14 cellular contexts compared by ENCODE assay signal in genomic region chr12:66072566-66072965, GRCh38.
DNase-seq lines count a peak whose midpoint lies in the region; ATAC-seq and TF ChIP-seq lines count a peak whose summit lies in the region.
"Had no signal": no experiment of that assay in that cellular context is flagged by ENCODE, and none has a peak within 500 bp of the region (broad histone marks: within the 10 kb centered on the region; RNA-seq: fewer than 3 reads in every experiment).

No MANE protein-coding gene starts in this region.

- no peak overlapping the region for H3K4me3 ChIP-seq in effector memory CD4-positive, alpha-beta T cell (ENCODE audit: insufficient read depth, low read depth, low read length, poor library complexity, severe bottlenecking)
- H3K4me3 ChIP-seq: lung had no signal

- DNase-seq in GM13977 (ENCODE audit: low spot score), result peak; percentile 15
- no peak for DNase-seq in effector memory CD4-positive, alpha-beta T cell
- no peak for DNase-seq in stimulated activated CD4-positive, alpha-beta T cell treated with anti-CD3 and anti-CD28 coated beads, Interleukin-15, amount 100 ng/mL, for 24 hours
- no peak for DNase-seq in OCI-M1 (lab: John Stamatoyannopoulos, UW)
- DNase-seq: activated CD8-positive, alpha-beta memory T cell treated with anti-CD3 and anti-CD28 coated beads, Interleukin-2, amount 10 ng/mL, durations not matched to agents 7 days and 5 days; erythroblast; NCI-H69; occipital lobe; SHP77 had no signal

- no peak overlapping the region for H3K27ac ChIP-seq in effector memory CD4-positive, alpha-beta T cell (ENCODE audit: insufficient read depth, low read length, poor library complexity, severe bottlenecking)

- no peaks in the 10 kb centered on the region for H3K36me3 ChIP-seq in effector memory CD4-positive, alpha-beta T cell (ENCODE audit: control insufficient read depth, insufficient read depth, low read length)

- in situ Hi-C loops in GM13977 (cut with MboI; ENCODE audit: low pct_unique_long_range_greater_than_20kb, low sequenced_read_pairs, unreplicated experiment), result no loop called here

- no peaks in the 10 kb centered on the region for H3K4me1 ChIP-seq in effector memory CD4-positive, alpha-beta T cell (ENCODE audit: control insufficient read depth, insufficient read depth, low read length, poor library complexity, severe bottlenecking)

- H3K9me3 ChIP-seq in effector memory CD4-positive, alpha-beta T cell (ENCODE audit: control insufficient read depth, low read length), result no peaks in the 10 kb centered on the region

- no peaks in the 10 kb centered on the region for H3K27me3 ChIP-seq in effector memory CD4-positive, alpha-beta T cell (replicated peaks; ENCODE audit: control insufficient read depth, insufficient read depth, low read length, poor library complexity, severe bottlenecking)

- TF ChIP-seq CTCF in GM13977 (IDR thresholded peaks at IDR 0.05; ENCODE audit: extremely low read depth, insufficient read depth, missing control alignments), result no peak

- ATAC-seq in GM19467 (IDR thresholded peaks at IDR 0.05; ENCODE audit: unreplicated experiment), result peak; percentile 46
- ATAC-seq in HG02852 (IDR thresholded peaks at IDR 0.05; ENCODE audit: unreplicated experiment), result peak; percentile 40
- ATAC-seq in HG03457 (IDR thresholded peaks at IDR 0.05; ENCODE audit: unreplicated experiment), result peak; percentile 38
- ATAC-seq in activated CD4-positive, CD25-positive, alpha-beta regulatory T cell treated with anti-CD3 and anti-CD28 coated beads, Interleukin-2, amount 50 U/mL, for 24 hours, result no peak
- ATAC-seq: activated CD8-positive, alpha-beta memory T cell treated with anti-CD3 and anti-CD28 coated beads, Interleukin-2, amount 10 ng/mL, durations not matched to agents 7 days and 5 days had no signal

Comparison
In these comparisons a context has a peak if more than half of its experiments do, and no peak if none do; other contexts are left out.
1. ATAC-seq: peak in GM19467 (single experiment), HG02852 (single experiment) and HG03457 (single experiment); none in activated CD4-positive, CD25-positive, alpha-beta regulatory T cell treated with anti-CD3 and anti-CD28 coated beads, Interleukin-2, amount 50 U/mL, for 24 hours (0 of 2).